Comparison of ENCODE assay signal across 34 cellular contexts in genomic region chr9:124024107-124024506, GRCh38.
"Had no signal": no experiment of that assay in that cellular context is flagged by ENCODE, and none has a peak within 500 bp of the region (broad histone marks: within the 10 kb centered on the region; RNA-seq: fewer than 3 reads in every experiment).

No MANE protein-coding gene starts in this region.

- H3K36me3 ChIP-seq: MG63 had no signal

- H3K4me3 ChIP-seq: MG63 had no signal

- DNase-seq: Karpas-422, Kasumi-1, MG63, MM.1S, MV-4-11, NCI-H1048, NCI-H1092, NCI-H1092 treated with DMSO at 0.1 percent for 48 hours, NCI-H1105, NCI-H1105 treated with DMSO at 0.1 percent for 48 hours, NCI-H1417, NCI-H1417 treated with DMSO at 0.1 percent for 48 hours, NCI-H1436, NCI-H1436 treated with DMSO at 0.1 percent for 48 hours, NCI-H146, NCI-H1694, NCI-H1694 treated with DMSO at 0.1 percent for 48 hours, NCI-H187, NCI-H187 treated with DMSO at 0.1 percent for 48 hours, NCI-H1930, NCI-H2029, NCI-H2029 treated with DMSO at 0.1 percent for 48 hours, NCI-H2081, NCI-H2081 treated with DMSO at 0.1 percent for 48 hours, NCI-H2107, NCI-H2171, NCI-H2171 treated with DMSO at 0.1 percent for 48 hours, NCI-H2227 treated with DMSO at 0.1 percent for 48 hours, NCI-H226, NCI-H345, NCI-H446, NCI-H446 treated with DMSO at 0.1 percent for 48 hours, NCI-H510A, NCI-H510A treated with DMSO at 0.1 percent for 48 hours had no signal

- H3K27me3 ChIP-seq: MG63 had no signal

- H3K9me3 ChIP-seq: MG63 had no signal
